8 cellular contexts compared by ENCODE assay signal in genomic region chr17:63699638-63700527, GRCh38. TPM values are rescaled to one million over a fixed set of nuclear protein-coding genes. Genes with fewer than 3 reads are reported as not detected.
DNase-seq lines count a peak whose midpoint lies in the region; ATAC-seq, FAIRE-seq and TF ChIP-seq lines count a peak whose summit lies in the region.

Gene LIMD2 (minus strand): TSS chr17:63700125. CDS start chr17:63699298, 827 bp downstream.

- no peak for TF ChIP-seq CTCF in H1 (IDR thresholded peaks at IDR 0.05; ENCODE audit: control extremely low read depth in 1 of 3, insufficient read depth in 1 of 3, low read depth in 1 of 3, low read length in 3 of 3)

- no peak within 1 kb of the TSS for H2BK120ac ChIP-seq in H1 (replicated peaks; ENCODE audit: low read depth, low read length)

- H2BK15ac ChIP-seq in H1 (ENCODE audit: low read length): no peak within 1 kb of the TSS

- H3K4me3 ChIP-seq in H1 (ENCODE audit: extremely low read depth in 1 of 4, insufficient read depth in 2 of 4, low read depth in 3 of 4, low read length in 4 of 4) (peak within 1 kb of the TSS; percentile 57 to 83 (median 64)), mucosa of stomach (ENCODE audit: low read length) (no peak within 1 kb of the TSS)

- ATAC-seq in HG02763 (IDR thresholded peaks at IDR 0.05; ENCODE audit: unreplicated experiment): peak; percentile 19

- H3K36me3 ChIP-seq in H1 (ENCODE audit: control insufficient read depth in 2 of 4, insufficient read depth in 4 of 4, low read length in 3 of 4) (peaks cover 0 to 12% (median 1%) of the 10 kb centered on the region in 4 experiments; a peak in 2 of 8 replicates), mucosa of stomach (ENCODE audit: control insufficient read depth, insufficient read depth, low read length) (no peaks in the 10 kb centered on the region)

- POLR2A ChIA-PET in H1 (lab: Charles Lee; ENCODE audit: partially characterized antibody): interaction anchor here (0.6 to 2.2 kb wide), 9 partner anchors 10 to 139 kb away, joined by 3 to 10 read pairs (median 4); partner anchors contain the start of genes CCDC47, DDX42 and TACO1

- H2BK12ac ChIP-seq in H1 (ENCODE audit: low read depth, low read length): no peak within 1 kb of the TSS

- H3K9ac ChIP-seq in H1 (replicated peaks in 1 of 4; ENCODE audit: extremely low read depth in 1 of 4, low read depth in 3 of 4, low read length in 3 of 4) (peak within 1 kb of the TSS; percentile 64 to 77 (median 66); a peak in 6 of 7 replicates), mucosa of stomach (ENCODE audit: low read length) (peak within 1 kb of the TSS; percentile 39)

- 3% methylated on average over 32 of the region's 133 CpGs; no CpG with 5 or more reads in 1 of the 2 experiments for WGBS in H1 (ENCODE audit: extremely low coverage in 1 of 2, insufficient coverage in 1 of 2, insufficient read length in 1 of 2, insufficient replicate concordance in 2 of 2, low coverage in 1 of 2, low lambda C conversion rate in 2 of 2, missing lambda C conversion rate in 1 of 2), 2 experiments

- H3K18ac ChIP-seq in H1 (ENCODE audit: extremely low read depth, low read length): peak within 1 kb of the TSS; percentile 71

- H3K9me3 ChIP-seq in H1 (ENCODE audit: insufficient read depth in 2 of 2, low read depth in 1 of 2, low read length in 1 of 2) (no peaks in the 10 kb centered on the region), mucosa of stomach (ENCODE audit: control insufficient read depth, low read length) (no peaks in the 10 kb centered on the region)

- peak within 1 kb of the TSS; percentile 97 for H4K8ac ChIP-seq in H1 (ENCODE audit: extremely low read depth, insufficient read depth, low read length)

- H3K4ac ChIP-seq in H1 (replicated peaks; ENCODE audit: insufficient read length, low read depth, low read length): peak within 1 kb of the TSS; percentile 60

- peaks cover 4 to 14% of the 10 kb centered on the region in 2 experiments for H4K20me1 ChIP-seq in H1 (replicated peaks in 1 of 2; ENCODE audit: control insufficient read depth in 1 of 2, insufficient read depth in 2 of 2, low read length in 2 of 2)

- peak within 1 kb of the TSS; percentile 85; the same call in 1 of the 2 replicates for H2BK5ac ChIP-seq in H1 (ENCODE audit: low read depth, low read length)

- no peak for TF ChIP-seq EP300 in H1 (IDR thresholded peaks at IDR 0.05; ENCODE audit: borderline replicate concordance in 1 of 2, low read depth in 2 of 2, low read length in 2 of 2)

- no peak within 1 kb of the TSS; the same call in 1 of the 2 replicates for H2AFZ ChIP-seq in H1 (ENCODE audit: low read length)

- no peak for TF ChIP-seq RAD21 in H1 (IDR thresholded peaks at IDR 0.05 in 1 of 2, conservative IDR thresholded peaks at IDR 0.05 in 1 of 2; ENCODE audit: low read depth in 2 of 2, low read length in 2 of 2)

- peaks cover 16% of the 10 kb centered on the region; the same call in 1 of the 2 replicates for H3K23me2 ChIP-seq in H1 (ENCODE audit: low read depth, low read length)

- no peak for FAIRE-seq in H1 (lab: Jason Lieb, UNC)

- no peak within 1 kb of the TSS for H3K23ac ChIP-seq in H1 (ENCODE audit: insufficient read length)

- H4K91ac ChIP-seq in H1 (replicated peaks; ENCODE audit: insufficient read length, low read length): peak within 1 kb of the TSS; percentile 89

- peak within 1 kb of the TSS; percentile 77 for H4K5ac ChIP-seq in H1 (ENCODE audit: insufficient read length, low read depth, low read length)

- H3K4me1 ChIP-seq in H1 (replicated peaks in 1 of 4; ENCODE audit: control insufficient read depth in 3 of 4, insufficient read depth in 4 of 4, low read length in 3 of 4) (peaks cover 3 to 22% (median 15%) of the 10 kb centered on the region in 4 experiments; a peak in 6 of 7 replicates), mucosa of stomach (ENCODE audit: control insufficient read depth, insufficient read depth, low read length) (peaks cover 25% of the 10 kb centered on the region)

- peak within 1 kb of the TSS; percentile 84 to 93 for H3K4me2 ChIP-seq in H1 (ENCODE audit: insufficient read depth in 1 of 2, low read depth in 2 of 2, low read length in 2 of 2)

- H3K56ac ChIP-seq in H1 (replicated peaks; ENCODE audit: insufficient read length, low read depth, low read length): no peak within 1 kb of the TSS

- CTCF ChIA-PET in H1 (lab: Charles Lee; ENCODE audit: partially characterized antibody): interaction anchor here (1.5 to 3.3 kb wide), 2 partner anchors 10 to 162 kb away, joined by 3 to 17 read pairs; no protein-coding TSS in a partner anchor

- no peak within 1 kb of the TSS for H2BK20ac ChIP-seq in H1 (ENCODE audit: low read length)

- DNase-seq in GDM1 (lab: John Stamatoyannopoulos, UW) (peak; percentile 44), NCI-H345 treated with DMSO at 0.1 percent for 48 hours (lab: John Stamatoyannopoulos, UW; ENCODE audit: unreplicated experiment) (peak; percentile 19), H1 (ENCODE audit: low read depth in 1 of 2, low spot score in 2 of 2) (peak in 1 of 2 experiments; percentile 82), HCEC 1CT (no peak)
- peak; percentile 65 to 84 for DNase-seq in activated CD8-positive, alpha-beta memory T cell treated with anti-CD3 and anti-CD28 coated beads for 1 hour (ENCODE audit: extremely low read depth in 1 of 2, low read depth in 1 of 2)
- DNase-seq in stimulated activated CD8-positive, alpha-beta memory T cell treated with anti-CD3 and anti-CD28 coated beads, Interleukin-7, amount 100 ng/mL, for 4 hours (ENCODE audit: low read depth in 2 of 2): peak; percentile 72 to 89

- H3K14ac ChIP-seq in H1 (ENCODE audit: insufficient read length): peak within 1 kb of the TSS; percentile 57

- peaks cover 0 to 5% (median 0%) of the 10 kb centered on the region in 4 experiments; a peak in 3 of 7 replicates for H3K27me3 ChIP-seq in H1 (replicated peaks in 1 of 4; ENCODE audit: control insufficient read depth in 3 of 4, extremely low read depth in 1 of 4, insufficient read depth in 3 of 4, low read length in 3 of 4)
- peaks cover 6% of the 10 kb centered on the region for H3K27me3 ChIP-seq in mucosa of stomach (ENCODE audit: control insufficient read depth, insufficient read depth, low read length)

- 0 out of 2 replicates have a peak within 1 kb of the TSS, but pooled peaks have one; percentile 4 for H2AK5ac ChIP-seq in H1 (ENCODE audit: low read depth, low read length)

- no peaks in the 10 kb centered on the region; a peak in 1 of 4 replicates for H3K79me2 ChIP-seq in H1 (ENCODE audit: control insufficient read depth in 1 of 2, insufficient read depth in 2 of 2, low read length in 2 of 2)

- peak; percentile 30 to 48; a peak in 2 of 3 replicates for TF ChIP-seq POLR2A in H1 (IDR thresholded peaks at IDR 0.05; ENCODE audit: control extremely low read depth in 1 of 2, low read depth in 2 of 2, low read length in 2 of 2)

- H3K27ac ChIP-seq in H1 (ENCODE audit: low read depth, low read length): peak within 1 kb of the TSS; percentile 77; the same call in 1 of the 2 replicates

- H3K79me1 ChIP-seq in H1 (ENCODE audit: low read depth, low read length): 0 out of 2 replicates have a peak, but pooled peaks cover 3% of the 10 kb centered on the region

TF ChIP-seq in H1, 55 proteins besides CTCF, POLR2A, EP300 and RAD21 (continues in another document):
- TF ChIP-seq TAF1 (IDR thresholded peaks at IDR 0.05; ENCODE audit: low read depth, low read length) (peak; percentile 52), BCL11A (IDR thresholded peaks at IDR 0.05; ENCODE audit: low read depth in 2 of 2, low read length in 2 of 2) (no peak), GTF2F1 (IDR thresholded peaks at IDR 0.05; ENCODE audit: borderline replicate concordance, low read depth, low read length) (no peak), SIX5 (IDR thresholded peaks at IDR 0.05; ENCODE audit: low read depth, low read length) (no peak), SUZ12 (IDR thresholded peaks at IDR 0.05; ENCODE audit: low read length) (no peak), ATF2 (IDR thresholded peaks at IDR 0.05; ENCODE audit: low read length) (no peak), SP1 (IDR thresholded peaks at IDR 0.05; ENCODE audit: low read depth, low read length) (no peak), CBX8 (IDR thresholded peaks at IDR 0.05; ENCODE audit: borderline replicate concordance, low read depth, low read length) (no peak), CREB1 (IDR thresholded peaks at IDR 0.05) (no peak), E2F6 (IDR thresholded peaks at IDR 0.05) (no peak), SAP30 (IDR thresholded peaks at IDR 0.05; ENCODE audit: insufficient read depth, insufficient replicate concordance, low read length) (no peak), HDAC2 (IDR thresholded peaks at IDR 0.05; ENCODE audit: borderline replicate concordance in 1 of 2, low read depth in 2 of 2, low read length in 2 of 2) (peak in 1 of 2 experiments; percentile 7; a peak in 1 of 4 replicates), KDM4A (IDR thresholded peaks at IDR 0.05; ENCODE audit: low read depth, low read length, severe bottlenecking) (peak; percentile 83), SP4 (IDR thresholded peaks at IDR 0.05; ENCODE audit: low read length) (no peak)

RNA-seq across cellular contexts. Expression of gene LIMD2, which starts in this region (rescaled TPM):
- 77.2 and 78.6 TPM in 2 replicates for total RNA-seq in H1 (2021; fragmentation: NEBNext Ultra II Directional; extraction: Animal tissue kit (Norgen Biotek cat#: 25700))
- polyA plus RNA-seq in H1 (2011; rRNA removed): 72.0 and 92.0 TPM in 2 replicates
- polyA plus RNA-seq in H1 (2011; cell fraction: cytosol; rRNA removed): 73.5 TPM
- 230 TPM for polyA plus RNA-seq in H1 (2011; cell fraction: nucleus; rRNA removed)
- polyA plus RNA-seq in H1 (2012, experiment 1 of 2): 65.0 to 90.9 TPM (median 81.9 TPM) in 4 replicates
- polyA plus RNA-seq in H1 (2012, experiment 2 of 2): 60.6 TPM
- polyA plus RNA-seq in H1 (2013, experiment 1 of 2): 44.6 TPM
- 44.8 TPM for polyA plus RNA-seq in H1 (2013, experiment 2 of 2)
- 13.1 and 16.4 TPM in 2 replicates for polyA minus RNA-seq in H1 (2011; rRNA and poly(A)+ RNA removed)
- 36.4 TPM for polyA minus RNA-seq in H1 (2011; cell fraction: cytosol; rRNA and poly(A)+ RNA removed)
- 51.4 TPM for polyA minus RNA-seq in H1 (2011; cell fraction: nucleus; rRNA and poly(A)+ RNA removed)
